Comparison of ENCODE assay signal across 8 cellular contexts in the genomic region with DNA sequence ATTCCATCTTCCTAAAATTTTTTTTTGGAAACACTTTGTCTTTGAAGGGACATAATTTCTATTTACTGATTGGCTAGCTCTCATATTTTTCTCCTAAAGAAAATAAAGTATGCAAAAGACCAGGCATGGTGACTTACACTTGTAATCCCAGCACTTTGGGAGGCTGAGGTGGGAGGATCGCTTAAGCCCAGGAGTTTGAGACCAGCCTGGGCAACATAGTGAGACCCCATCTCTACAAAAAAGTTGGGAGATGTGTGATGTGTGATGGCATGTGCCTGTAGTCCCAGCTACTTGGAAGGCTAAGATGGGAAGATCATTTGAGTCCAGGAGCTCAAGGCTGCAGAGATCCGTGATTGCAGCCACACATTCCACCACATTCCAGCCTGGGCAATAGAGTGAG.
DNase-seq lines count a peak whose midpoint lies in the region; ATAC-seq and TF ChIP-seq lines count a peak whose summit lies in the region.
"Not testable (repeated sequence)": the region's sequence is repeated elsewhere in the genome, so short reads cannot be mapped to it uniquely, and the experiment has no call there.

No MANE protein-coding gene starts in this region.

- H3K4me1 ChIP-seq in CD8-positive, alpha-beta T cell (ENCODE audit: insufficient read depth, low read length), result peaks cover 15% of the 10 kb centered on the region

- peak overlapping the region; percentile 60 for H3K4me3 ChIP-seq in CD8-positive, alpha-beta T cell (ENCODE audit: low read depth, low read length)

- H3K27me3 Mint-ChIP-seq in CD8-positive, alpha-beta T cell (ENCODE audit: low read depth); T-cell; activated CD4-positive, alpha-beta T cell treated with anti-CD3 and anti-CD28 coated beads, Interleukin-2, amount 10 ng/mL, durations not matched to agents 24 days and 14 days; activated T-cell treated with anti-CD3 and anti-CD28 coated beads, Interleukin-2, amount 50 U/mL, for 24 hours; activated naive CD4-positive, alpha-beta T cell treated with anti-CD3 and anti-CD28 coated beads for 36 hours (ENCODE audit: low read depth); activated naive CD8-positive, alpha-beta T cell treated with anti-CD3 and anti-CD28 coated beads, Interleukin-2, amount 10 ng/mL, durations not matched to agents 7 days and 5 days; mesothelial cell of epicardium (ENCODE audit: low read depth); stimulated activated naive CD8-positive, alpha-beta T cell treated with anti-CD3 and anti-CD28 coated beads, Interleukin-15, amount 100 ng/mL, for 72 hours: not testable (repeated sequence)

- H3K4me1 Mint-ChIP-seq in CD8-positive, alpha-beta T cell (ENCODE audit: low read depth), result peaks cover 16% of the 10 kb centered on the region
- H3K4me1 Mint-ChIP-seq in T-cell (peaks cover 19 to 20% (median 20%) of the 10 kb centered on the region in 3 donors), mesothelial cell of epicardium (peaks cover 57% of the 10 kb centered on the region)
- peaks cover 20% of the 10 kb centered on the region for H3K4me1 Mint-ChIP-seq in activated CD4-positive, alpha-beta T cell treated with anti-CD3 and anti-CD28 coated beads, Interleukin-2, amount 10 ng/mL, durations not matched to agents 24 days and 14 days
- peaks cover 20% of the 10 kb centered on the region for H3K4me1 Mint-ChIP-seq in activated T-cell treated with anti-CD3 and anti-CD28 coated beads, Interleukin-2, amount 50 U/mL, for 24 hours (ENCODE audit: low read depth)
- H3K4me1 Mint-ChIP-seq in activated naive CD4-positive, alpha-beta T cell treated with anti-CD3 and anti-CD28 coated beads for 36 hours (ENCODE audit: low read depth), result peaks cover 22% of the 10 kb centered on the region
- H3K4me1 Mint-ChIP-seq in activated naive CD8-positive, alpha-beta T cell treated with anti-CD3 and anti-CD28 coated beads, Interleukin-2, amount 10 ng/mL, durations not matched to agents 7 days and 5 days, result peaks cover 17% of the 10 kb centered on the region
- H3K4me1 Mint-ChIP-seq in stimulated activated naive CD8-positive, alpha-beta T cell treated with anti-CD3 and anti-CD28 coated beads, Interleukin-15, amount 100 ng/mL, for 72 hours, result peaks cover 18% of the 10 kb centered on the region

- not testable (repeated sequence) for ATAC-seq in CD8-positive, alpha-beta T cell; T-cell (replicated peaks in 1 of 4); activated naive CD8-positive, alpha-beta T cell treated with anti-CD3 and anti-CD28 coated beads, Interleukin-2, amount 10 ng/mL, durations not matched to agents 7 days and 5 days (ENCODE audit: low read depth); stimulated activated naive CD8-positive, alpha-beta T cell treated with anti-CD3 and anti-CD28 coated beads, Interleukin-15, amount 100 ng/mL, for 72 hours

- not testable (repeated sequence) for H3K9me3 ChIP-seq in CD8-positive, alpha-beta T cell (ENCODE audit: low read length)

- not testable (repeated sequence) for H3K9me3 Mint-ChIP-seq in CD8-positive, alpha-beta T cell; T-cell; activated T-cell treated with anti-CD3 and anti-CD28 coated beads, Interleukin-2, amount 50 U/mL, for 24 hours; activated naive CD4-positive, alpha-beta T cell treated with anti-CD3 and anti-CD28 coated beads for 36 hours; activated naive CD8-positive, alpha-beta T cell treated with anti-CD3 and anti-CD28 coated beads, Interleukin-2, amount 10 ng/mL, durations not matched to agents 7 days and 5 days; stimulated activated naive CD8-positive, alpha-beta T cell treated with anti-CD3 and anti-CD28 coated beads, Interleukin-15, amount 100 ng/mL, for 72 hours
- peaks cover 10% of the 10 kb centered on the region for H3K9me3 Mint-ChIP-seq in activated CD4-positive, alpha-beta T cell treated with anti-CD3 and anti-CD28 coated beads, Interleukin-2, amount 10 ng/mL, durations not matched to agents 24 days and 14 days
- peaks cover 16% of the 10 kb centered on the region for H3K9me3 Mint-ChIP-seq in mesothelial cell of epicardium

- peak overlapping the region; percentile 51 for H3K27ac ChIP-seq in CD8-positive, alpha-beta T cell (ENCODE audit: low read depth, low read length)

- H3K27me3 ChIP-seq in CD8-positive, alpha-beta T cell (ENCODE audit: insufficient read depth, low read length), result not testable (repeated sequence)

- intact Hi-C loops in CD8-positive, alpha-beta T cell (cut with DNase I, micrococcal nuclease), result not testable (repeated sequence)
- intact Hi-C loops in activated CD4-positive, alpha-beta T cell treated with anti-CD3 and anti-CD28 coated beads, Interleukin-2, amount 10 ng/mL, durations not matched to agents 24 days and 14 days (cut with micrococcal nuclease), result loop anchor here (2.0 kb wide), 1 partner anchor 197 kb away; no protein-coding TSS in a partner anchor
- intact Hi-C loops in activated naive CD4-positive, alpha-beta T cell treated with anti-CD3 and anti-CD28 coated beads for 36 hours (cut with micrococcal nuclease), result loop anchor here (2.0 kb wide), 1 partner anchor 183 kb away; no protein-coding TSS in a partner anchor

- H3K4me3 Mint-ChIP-seq in CD8-positive, alpha-beta T cell, result peak overlapping the region; percentile 87
- H3K4me3 Mint-ChIP-seq in T-cell, result peak overlapping the region; percentile 69 to 82 (median 79)
- peak overlapping the region; percentile 78 for H3K4me3 Mint-ChIP-seq in activated CD4-positive, alpha-beta T cell treated with anti-CD3 and anti-CD28 coated beads, Interleukin-2, amount 10 ng/mL, durations not matched to agents 24 days and 14 days
- H3K4me3 Mint-ChIP-seq in activated T-cell treated with anti-CD3 and anti-CD28 coated beads, Interleukin-2, amount 50 U/mL, for 24 hours, result peak overlapping the region; percentile 61
- peak overlapping the region; percentile 62 for H3K4me3 Mint-ChIP-seq in activated naive CD4-positive, alpha-beta T cell treated with anti-CD3 and anti-CD28 coated beads for 36 hours
- H3K4me3 Mint-ChIP-seq in activated naive CD8-positive, alpha-beta T cell treated with anti-CD3 and anti-CD28 coated beads, Interleukin-2, amount 10 ng/mL, durations not matched to agents 7 days and 5 days, result peak overlapping the region; percentile 81
- not testable (repeated sequence) for H3K4me3 Mint-ChIP-seq in mesothelial cell of epicardium
- peak overlapping the region; percentile 49 to 69 for H3K4me3 Mint-ChIP-seq in stimulated activated naive CD8-positive, alpha-beta T cell treated with anti-CD3 and anti-CD28 coated beads, Interleukin-15, amount 100 ng/mL, for 72 hours

- H3K36me3 Mint-ChIP-seq in CD8-positive, alpha-beta T cell; T-cell; activated CD4-positive, alpha-beta T cell treated with anti-CD3 and anti-CD28 coated beads, Interleukin-2, amount 10 ng/mL, durations not matched to agents 24 days and 14 days (ENCODE audit: low read depth); activated T-cell treated with anti-CD3 and anti-CD28 coated beads, Interleukin-2, amount 50 U/mL, for 24 hours (ENCODE audit: low read depth); activated naive CD4-positive, alpha-beta T cell treated with anti-CD3 and anti-CD28 coated beads for 36 hours (ENCODE audit: low read depth); activated naive CD8-positive, alpha-beta T cell treated with anti-CD3 and anti-CD28 coated beads, Interleukin-2, amount 10 ng/mL, durations not matched to agents 7 days and 5 days; mesothelial cell of epicardium: not testable (repeated sequence)

- H3K27ac Mint-ChIP-seq in CD8-positive, alpha-beta T cell, result peak overlapping the region; percentile 96
- H3K27ac Mint-ChIP-seq in T-cell, result peak overlapping the region; percentile 90 to 96
- H3K27ac Mint-ChIP-seq in activated CD4-positive, alpha-beta T cell treated with anti-CD3 and anti-CD28 coated beads, Interleukin-2, amount 10 ng/mL, durations not matched to agents 24 days and 14 days, result peak overlapping the region; percentile 83
- peak overlapping the region; percentile 86 for H3K27ac Mint-ChIP-seq in activated T-cell treated with anti-CD3 and anti-CD28 coated beads, Interleukin-2, amount 50 U/mL, for 24 hours
- peak overlapping the region; percentile 57 for H3K27ac Mint-ChIP-seq in activated naive CD4-positive, alpha-beta T cell treated with anti-CD3 and anti-CD28 coated beads for 36 hours
- peak overlapping the region; percentile 93 for H3K27ac Mint-ChIP-seq in activated naive CD8-positive, alpha-beta T cell treated with anti-CD3 and anti-CD28 coated beads, Interleukin-2, amount 10 ng/mL, durations not matched to agents 7 days and 5 days
- H3K27ac Mint-ChIP-seq in mesothelial cell of epicardium, result peak overlapping the region; percentile 89
- H3K27ac Mint-ChIP-seq in stimulated activated naive CD8-positive, alpha-beta T cell treated with anti-CD3 and anti-CD28 coated beads, Interleukin-15, amount 100 ng/mL, for 72 hours, result peak overlapping the region in 1 of 2 donors; percentile 91

- H3K36me3 ChIP-seq in CD8-positive, alpha-beta T cell (ENCODE audit: insufficient read depth, low read length), result not testable (repeated sequence)

- POLR2A ChIA-PET in CD8-positive, alpha-beta T cell (lab: Charles Lee), result interaction anchor here (0.6 kb wide), 1 partner anchor 1242 kb away, joined by 3 read pairs; no protein-coding TSS in a partner anchor
- POLR2A ChIA-PET in T-cell (lab: Charles Lee), result not testable (repeated sequence)
- POLR2A ChIA-PET in activated naive CD8-positive, alpha-beta T cell treated with anti-CD3 and anti-CD28 coated beads, Interleukin-2, amount 10 ng/mL, durations not matched to agents 7 days and 5 days (lab: Charles Lee), result interaction anchor here (0.9 kb wide), 1 partner anchor 291 kb away, joined by 4 read pairs; no protein-coding TSS in a partner anchor

- DNase-seq in CD8-positive, alpha-beta T cell; T-cell; activated CD4-positive, alpha-beta T cell treated with anti-CD3 and anti-CD28 coated beads, Interleukin-2, amount 10 ng/mL, durations not matched to agents 24 days and 14 days; activated T-cell treated with anti-CD3 and anti-CD28 coated beads, Interleukin-2, amount 50 U/mL, for 24 hours; activated naive CD4-positive, alpha-beta T cell treated with anti-CD3 and anti-CD28 coated beads for 36 hours; activated naive CD8-positive, alpha-beta T cell treated with anti-CD3 and anti-CD28 coated beads, Interleukin-2, amount 10 ng/mL, durations not matched to agents 7 days and 5 days; mesothelial cell of epicardium (ENCODE audit: low spot score in 2 of 2, unreplicated experiment in 2 of 2); stimulated activated naive CD8-positive, alpha-beta T cell treated with anti-CD3 and anti-CD28 coated beads, Interleukin-15, amount 100 ng/mL, for 72 hours: not testable (repeated sequence)

- CTCF ChIA-PET in CD8-positive, alpha-beta T cell (lab: Charles Lee), result not testable (repeated sequence)
- CTCF ChIA-PET in T-cell (lab: Charles Lee), result interaction anchor here (0.7 to 0.8 kb wide), 3 partner anchors 70 to 1975 kb away, joined by 3 read pairs; no protein-coding TSS in a partner anchor
- CTCF ChIA-PET in activated naive CD4-positive, alpha-beta T cell treated with anti-CD3 and anti-CD28 coated beads for 36 hours (lab: Charles Lee), result interaction anchor here (0.6 to 0.9 kb wide), 4 partner anchors 88 to 239 kb away, joined by 3 to 4 read pairs (median 3); no protein-coding TSS in a partner anchor

- TF ChIP-seq CTCF in CD8-positive, alpha-beta T cell (IDR thresholded peaks at IDR 0.05); mesothelial cell of epicardium (IDR thresholded peaks at IDR 0.05; ENCODE audit: unreplicated experiment): not testable (repeated sequence)
